In genomic region chr9:120714846-120715231, GRCh38 we compare ENCODE assay signal across 1 cellular context.
TF ChIP-seq lines count a peak whose summit lies in the region.

No MANE protein-coding gene starts in this region.

TF ChIP-seq in K562, 482 proteins besides CTCF, POLR2A, EP300 and RAD21 (continued from another document and continues in another):
- TF ChIP-seq, protein P1, sequence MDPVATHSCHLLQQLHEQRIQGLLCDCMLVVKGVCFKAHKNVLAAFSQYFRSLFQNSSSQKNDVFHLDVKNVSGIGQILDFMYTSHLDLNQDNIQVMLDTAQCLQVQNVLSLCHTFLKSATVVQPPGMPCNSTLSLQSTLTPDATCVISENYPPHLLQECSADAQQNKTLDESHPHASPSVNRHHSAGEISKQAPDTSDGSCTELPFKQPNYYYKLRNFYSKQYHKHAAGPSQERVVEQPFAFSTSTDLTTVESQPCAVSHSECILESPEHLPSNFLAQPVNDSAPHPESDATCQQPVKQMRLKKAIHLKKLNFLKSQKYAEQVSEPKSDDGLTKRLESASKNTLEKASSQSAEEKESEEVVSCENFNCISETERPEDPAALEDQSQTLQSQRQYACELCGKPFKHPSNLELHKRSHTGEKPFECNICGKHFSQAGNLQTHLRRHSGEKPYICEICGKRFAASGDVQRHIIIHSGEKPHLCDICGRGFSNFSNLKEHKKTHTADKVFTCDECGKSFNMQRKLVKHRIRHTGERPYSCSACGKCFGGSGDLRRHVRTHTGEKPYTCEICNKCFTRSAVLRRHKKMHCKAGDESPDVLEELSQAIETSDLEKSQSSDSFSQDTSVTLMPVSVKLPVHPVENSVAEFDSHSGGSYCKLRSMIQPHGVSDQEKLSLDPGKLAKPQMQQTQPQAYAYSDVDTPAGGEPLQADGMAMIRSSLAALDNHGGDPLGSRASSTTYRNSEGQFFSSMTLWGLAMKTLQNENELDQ (CRISPR knock-in tag; IDR thresholded peaks at IDR 0.05; ENCODE audit: borderline replicate concordance) = no peak
- TF ChIP-seq RBM39 (optimal IDR thresholded peaks at IDR 0.05; ENCODE audit: low read depth, low read length) (no peak), CREM (IDR thresholded peaks at IDR 0.05; ENCODE audit: low read depth) (no peak), ELF2 (CRISPR knock-in tag; IDR thresholded peaks at IDR 0.05) (no peak), ZNF282 (CRISPR knock-in tag; IDR thresholded peaks at IDR 0.05) (no peak), MEF2A (IDR thresholded peaks at IDR 0.05; ENCODE audit: control insufficient read depth, low read depth, low read length) (no peak), ZNF398 (CRISPR knock-in tag; IDR thresholded peaks at IDR 0.05) (no peak), SIN3A (IDR thresholded peaks at IDR 0.05; ENCODE audit: borderline replicate concordance in 2 of 2, control insufficient read depth in 1 of 2, low read depth in 2 of 2, low read length in 2 of 2) (no peak), TCF7L2 (IDR thresholded peaks at IDR 0.05; ENCODE audit: low read depth, low read length) (no peak), ZSCAN29 (IDR thresholded peaks at IDR 0.05) (peak; percentile 31; the same call in 1 of the 2 replicates), CHCHD3 (CRISPR knock-in tag; IDR thresholded peaks at IDR 0.05) (no peak), ARHGAP35 (IDR thresholded peaks at IDR 0.05; ENCODE audit: partially characterized antibody) (no peak), HNRNPUL1 (IDR thresholded peaks at IDR 0.05; ENCODE audit: low read length) (no peak), ZNF586 (CRISPR knock-in tag; conservative IDR thresholded peaks at IDR 0.05) (no peak), PRDM10 (IDR thresholded peaks at IDR 0.05; ENCODE audit: partially characterized antibody) (no peak), TRIM28 (IDR thresholded peaks at IDR 0.05) (peak; percentile 40; the same call in 1 of the 2 replicates), DNMT1 (IDR thresholded peaks at IDR 0.05) (no peak), ZNF830 (CRISPR knock-in tag; IDR thresholded peaks at IDR 0.05) (no peak), JUND (IDR thresholded peaks at IDR 0.05; ENCODE audit: borderline replicate concordance, low read depth, low read length) (no peak), JUND (tag; IDR thresholded peaks at IDR 0.05; ENCODE audit: borderline replicate concordance, low read depth, low read length) (no peak), ZNF134 (CRISPR knock-in tag; conservative IDR thresholded peaks at IDR 0.05) (no peak), ZBTB2 (IDR thresholded peaks at IDR 0.05) (no peak), E2F3 (CRISPR knock-in tag; IDR thresholded peaks at IDR 0.05) (no peak), HDAC6 (IDR thresholded peaks at IDR 0.05; ENCODE audit: low read depth, low read length) (no peak), ZNF184 (CRISPR knock-in tag; IDR thresholded peaks at IDR 0.05) (no peak), MLX (CRISPR knock-in tag; conservative IDR thresholded peaks at IDR 0.05) (no peak), CBX3 (IDR thresholded peaks at IDR 0.05; ENCODE audit: borderline replicate concordance in 1 of 2, low read length in 2 of 2) (peak in 1 of 2 experiments; percentile 79; a peak in 2 of 3 replicates), FOXP1 (CRISPR knock-in tag; IDR thresholded peaks at IDR 0.05) (no peak), BCOR (IDR thresholded peaks at IDR 0.05) (peak; percentile 100), FOXM1 (IDR thresholded peaks at IDR 0.05; ENCODE audit: low read depth) (no peak), FOXM1 (CRISPR knock-in tag; IDR thresholded peaks at IDR 0.05; ENCODE audit: low read depth) (no peak), ZNF589 (CRISPR knock-in tag; IDR thresholded peaks at IDR 0.05; ENCODE audit: low read depth) (no peak), KDM1A (IDR thresholded peaks at IDR 0.05) (peak; percentile 93 to 98), MECOM (CRISPR knock-in tag; IDR thresholded peaks at IDR 0.05) (no peak), FOXO4 (CRISPR knock-in tag; IDR thresholded peaks at IDR 0.05) (0 out of 2 replicates have a peak, but pooled peaks have one; percentile 54), TAF7 (tag; IDR thresholded peaks at IDR 0.05) (no peak), PTBP1 (IDR thresholded peaks at IDR 0.05; ENCODE audit: low read depth, low read length) (peak; percentile 92; the same call in 1 of the 2 replicates), ETV6 (IDR thresholded peaks at IDR 0.05; ENCODE audit: borderline replicate concordance in 1 of 2, low read depth in 2 of 2, low read length in 1 of 2) (no peak), ETV6 (CRISPR knock-in tag; IDR thresholded peaks at IDR 0.05; ENCODE audit: borderline replicate concordance) (no peak), RB1 (IDR thresholded peaks at IDR 0.05; ENCODE audit: low read depth) (0 out of 2 replicates have a peak, but pooled peaks have one; percentile 4), CBFA2T3 (IDR thresholded peaks at IDR 0.05) (0 out of 2 replicates have a peak, but pooled peaks have one; percentile 6)
- TF ChIP-seq, protein P2, sequence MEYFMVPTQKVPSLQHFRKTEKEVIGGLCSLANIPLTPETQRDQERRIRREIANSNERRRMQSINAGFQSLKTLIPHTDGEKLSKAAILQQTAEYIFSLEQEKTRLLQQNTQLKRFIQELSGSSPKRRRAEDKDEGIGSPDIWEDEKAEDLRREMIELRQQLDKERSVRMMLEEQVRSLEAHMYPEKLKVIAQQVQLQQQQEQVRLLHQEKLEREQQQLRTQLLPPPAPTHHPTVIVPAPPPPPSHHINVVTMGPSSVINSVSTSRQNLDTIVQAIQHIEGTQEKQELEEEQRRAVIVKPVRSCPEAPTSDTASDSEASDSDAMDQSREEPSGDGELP (CRISPR knock-in tag; IDR thresholded peaks at IDR 0.05; ENCODE audit: borderline replicate concordance) = peak; percentile 18; the same call in 1 of the 2 replicates
- TF ChIP-seq, protein P3, sequence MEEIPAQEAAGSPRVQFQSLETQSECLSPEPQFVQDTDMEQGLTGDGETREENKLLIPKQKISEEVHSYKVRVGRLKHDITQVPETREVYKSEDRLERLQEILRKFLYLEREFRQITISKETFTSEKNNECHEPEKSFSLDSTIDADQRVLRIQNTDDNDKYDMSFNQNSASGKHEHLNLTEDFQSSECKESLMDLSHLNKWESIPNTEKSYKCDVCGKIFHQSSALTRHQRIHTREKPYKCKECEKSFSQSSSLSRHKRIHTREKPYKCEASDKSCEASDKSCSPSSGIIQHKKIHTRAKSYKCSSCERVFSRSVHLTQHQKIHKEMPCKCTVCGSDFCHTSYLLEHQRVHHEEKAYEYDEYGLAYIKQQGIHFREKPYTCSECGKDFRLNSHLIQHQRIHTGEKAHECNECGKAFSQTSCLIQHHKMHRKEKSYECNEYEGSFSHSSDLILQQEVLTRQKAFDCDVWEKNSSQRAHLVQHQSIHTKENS (CRISPR knock-in tag; IDR thresholded peaks at IDR 0.05) = no peak
- TF ChIP-seq, protein P4, sequence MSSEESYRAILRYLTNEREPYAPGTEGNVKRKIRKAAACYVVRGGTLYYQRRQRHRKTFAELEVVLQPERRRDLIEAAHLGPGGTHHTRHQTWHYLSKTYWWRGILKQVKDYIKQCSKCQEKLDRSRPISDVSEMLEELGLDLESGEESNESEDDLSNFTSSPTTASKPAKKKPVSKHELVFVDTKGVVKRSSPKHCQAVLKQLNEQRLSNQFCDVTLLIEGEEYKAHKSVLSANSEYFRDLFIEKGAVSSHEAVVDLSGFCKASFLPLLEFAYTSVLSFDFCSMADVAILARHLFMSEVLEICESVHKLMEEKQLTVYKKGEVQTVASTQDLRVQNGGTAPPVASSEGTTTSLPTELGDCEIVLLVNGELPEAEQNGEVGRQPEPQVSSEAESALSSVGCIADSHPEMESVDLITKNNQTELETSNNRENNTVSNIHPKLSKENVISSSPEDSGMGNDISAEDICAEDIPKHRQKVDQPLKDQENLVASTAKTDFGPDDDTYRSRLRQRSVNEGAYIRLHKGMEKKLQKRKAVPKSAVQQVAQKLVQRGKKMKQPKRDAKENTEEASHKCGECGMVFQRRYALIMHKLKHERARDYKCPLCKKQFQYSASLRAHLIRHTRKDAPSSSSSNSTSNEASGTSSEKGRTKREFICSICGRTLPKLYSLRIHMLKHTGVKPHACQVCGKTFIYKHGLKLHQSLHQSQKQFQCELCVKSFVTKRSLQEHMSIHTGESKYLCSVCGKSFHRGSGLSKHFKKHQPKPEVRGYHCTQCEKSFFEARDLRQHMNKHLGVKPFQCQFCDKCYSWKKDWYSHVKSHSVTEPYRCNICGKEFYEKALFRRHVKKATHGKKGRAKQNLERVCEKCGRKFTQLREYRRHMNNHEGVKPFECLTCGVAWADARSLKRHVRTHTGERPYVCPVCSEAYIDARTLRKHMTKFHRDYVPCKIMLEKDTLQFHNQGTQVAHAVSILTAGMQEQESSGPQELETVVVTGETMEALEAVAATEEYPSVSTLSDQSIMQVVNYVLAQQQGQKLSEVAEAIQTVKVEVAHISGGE (CRISPR knock-in tag; IDR thresholded peaks at IDR 0.05) = no peak
